ENCODE assay signal across 11 cellular contexts in the genomic region with DNA sequence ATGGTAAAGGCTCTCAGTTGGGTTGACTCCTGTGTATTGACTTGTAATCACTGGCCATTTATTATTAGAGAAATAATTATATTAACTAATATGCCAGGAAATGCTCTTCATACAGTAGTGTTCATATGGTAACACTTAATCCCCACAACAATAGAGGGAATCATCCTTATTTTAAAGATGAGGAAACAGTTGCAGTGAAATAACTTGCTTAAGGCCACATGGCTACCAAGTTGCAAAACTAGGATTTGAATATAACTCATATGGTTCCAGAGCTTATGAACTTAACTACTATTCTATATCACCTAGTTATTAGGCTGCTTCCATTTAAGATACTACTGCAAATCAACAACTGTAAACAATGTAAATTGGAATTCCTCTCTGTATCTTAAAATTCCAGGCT.
"Had no signal": no experiment of that assay in that cellular context is flagged by ENCODE, and none has a peak within 500 bp of the region (broad histone marks: within the 10 kb centered on the region; RNA-seq: fewer than 3 reads in every experiment).

No MANE protein-coding gene starts in this region.

- ATAC-seq: GM23338, HCT116 had no signal

- H3K4me2 ChIP-seq: GM23338 had no signal

- H3K27ac ChIP-seq: GM23248 had no signal

- H3K4me3 ChIP-seq: GM23248, GM23338, HAP-1 had no signal

- FAIRE-seq: H1, H54 had no signal

- H3K4me1 ChIP-seq: HAP-1 had no signal

- DNase-seq: GM23248, GOT3, H7, H9, HCEC 1CT, HFFc6 had no signal

- H3K9ac ChIP-seq: GM23248 had no signal

- H3K9me3 ChIP-seq: HAP-1 had no signal

- H2AFZ ChIP-seq: GM23248 had no signal

- H3K36me3 ChIP-seq: HAP-1 had no signal
